8 cellular contexts compared by ENCODE assay signal in the genomic region with DNA sequence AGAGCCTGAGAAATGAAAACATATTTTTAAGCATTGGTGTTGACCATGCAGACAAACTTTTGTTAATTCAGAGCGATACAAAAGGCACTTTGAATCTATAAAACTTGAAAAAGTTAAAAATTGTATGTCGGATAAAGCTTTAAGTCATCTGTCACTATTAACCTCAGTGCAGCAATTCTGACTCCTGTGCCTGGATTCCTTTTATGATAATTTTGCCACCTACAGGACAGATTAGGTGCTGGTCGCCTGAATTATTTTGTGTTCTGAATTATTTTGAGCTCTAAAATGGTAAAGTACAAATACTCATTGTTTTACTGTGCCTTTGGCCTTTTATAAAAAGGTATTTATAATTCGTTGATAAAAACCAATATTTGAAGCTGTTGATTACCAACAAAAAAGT. TPM values are rescaled to one million over a fixed set of nuclear protein-coding genes. Genes with fewer than 3 reads are reported as not detected.
DNase-seq lines count a peak whose midpoint lies in the region; ATAC-seq and TF ChIP-seq lines count a peak whose summit lies in the region.

No MANE protein-coding gene starts in this region.

- no peak for TF ChIP-seq POLR2A in transverse colon (IDR thresholded peaks at IDR 0.05)

- TF ChIP-seq EP300 in transverse colon (IDR thresholded peaks at IDR 0.05; ENCODE audit: low read depth): no peak

- no peak overlapping the region for H3K4me3 ChIP-seq in AG10803 (ENCODE audit: low read length)
- H3K4me3 ChIP-seq in fibroblast of villous mesenchyme (ENCODE audit: low read depth, low read length): no peak overlapping the region
- H3K4me3 ChIP-seq in transverse colon: no peak overlapping the region

- no peaks in the 10 kb centered on the region for H3K36me3 ChIP-seq in transverse colon

- in situ Hi-C loops in transverse colon (cut with MboI; ENCODE audit: low pct_ligation_motif_present in 1 of 4, low pct_unique_long_range_greater_than_20kb in 1 of 4, low sequenced_read_pairs in 3 of 4): no loop called here

- no peaks in the 10 kb centered on the region for H3K9me3 ChIP-seq in transverse colon

- intact Hi-C loops in transverse colon (cut with DNase I; ENCODE audit: low total_unique reads): no loop called here

- ATAC-seq in GM18511 (IDR thresholded peaks at IDR 0.05; ENCODE audit: unreplicated experiment) (peak; percentile 82), GM19395 (IDR thresholded peaks at IDR 0.05; ENCODE audit: unreplicated experiment) (no peak)

- peaks cover 0 to 4% (median 0%) of the 10 kb centered on the region in 4 donors for H3K4me1 ChIP-seq in transverse colon

- no peak overlapping the region for H3K27ac ChIP-seq in transverse colon

- no peaks in the 10 kb centered on the region for H3K27me3 ChIP-seq in transverse colon

- WGBS in transverse colon (ENCODE audit: low coverage in 1 of 2), 2 donors: 48 to 55% methylated on average over 4 of the region's 4 CpGs

- peak; percentile 43 for TF ChIP-seq CTCF in AG10803 (conservative IDR thresholded peaks at IDR 0.05; ENCODE audit: low read length)
- peak; percentile 34 for TF ChIP-seq CTCF in fibroblast of villous mesenchyme (IDR thresholded peaks at IDR 0.05; ENCODE audit: insufficient read depth, low read depth, low read length)
- TF ChIP-seq CTCF in transverse colon (IDR thresholded peaks at IDR 0.05): peak; percentile 24 to 45 (median 41)

- DNase-seq in AG10803 (ENCODE audit: low read depth) (no peak), NOMO-1 treated with DMSO at 0.1 percent for 48 hours (lab: John Stamatoyannopoulos, UW; ENCODE audit: unreplicated experiment) (peak; percentile 41), fibroblast of villous mesenchyme (ENCODE audit: low read depth) (no peak), transverse colon (no peak), ureter (ENCODE audit: low spot score) (no peak)
- DNase-seq in activated effector memory CD4-positive, alpha-beta T cell treated with anti-CD3 and anti-CD28 coated beads, Interleukin-2, amount 50 U/mL, for 16 hours: no peak

RNA-seq across cellular contexts. Expression of a gene that starts 19.4 kb away (rescaled TPM):
- total RNA-seq in fibroblast of villous mesenchyme (26.7 and 35.4 TPM in 2 replicates), transverse colon (10 to 100 TPM; 18.3 to 32.2 (median 28.5) TPM), ureter (19.3 TPM)

RNA-seq across cellular contexts. Expression of a gene that starts 53.7 kb away (rescaled TPM):
- total RNA-seq in fibroblast of villous mesenchyme (under 0.01 TPM in 2 replicates), transverse colon (10 to 100 TPM in 2 of 4 donors, 1 to 10 TPM in 2; 7.9 to 12.1 (median 10.3) TPM), ureter (9.2 TPM)
